8 cellular contexts compared by ENCODE assay signal in the genomic region with DNA sequence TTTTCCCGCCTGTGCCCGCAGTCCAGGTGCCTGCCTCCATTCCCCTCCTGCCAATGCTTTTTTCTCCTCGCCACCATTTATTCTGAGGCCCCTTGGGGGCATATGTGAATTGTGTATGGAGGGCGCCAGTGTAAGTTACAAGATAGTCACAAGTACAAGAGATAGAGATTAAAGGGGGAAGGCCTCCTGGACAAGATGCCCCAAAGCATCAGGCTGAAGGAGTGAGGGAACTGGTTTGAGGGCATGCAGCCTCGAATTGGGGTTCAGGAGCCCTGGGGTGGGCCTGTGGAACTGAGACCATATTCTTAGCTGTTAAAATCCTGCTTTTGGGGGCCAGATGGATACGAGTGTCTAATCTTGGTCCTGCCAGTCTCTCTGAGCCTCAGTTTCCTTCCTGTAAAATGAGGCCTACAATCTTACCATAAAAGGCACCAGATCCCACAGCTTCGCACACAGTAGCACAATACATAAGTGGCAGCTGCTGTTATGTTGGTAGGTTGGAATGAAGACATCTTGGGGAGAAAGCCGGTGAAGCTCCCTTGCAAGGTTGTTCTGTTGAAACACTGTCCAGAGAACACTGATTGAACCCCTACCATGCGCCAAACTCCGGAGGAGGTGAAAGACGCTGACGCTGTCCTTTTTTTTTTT. TPM values are rescaled to one million over a fixed set of nuclear protein-coding genes. Genes with fewer than 3 reads are reported as not detected.
DNase-seq lines count a peak whose midpoint lies in the region; ATAC-seq and TF ChIP-seq lines count a peak whose summit lies in the region.

No MANE protein-coding gene starts in this region.

- ATAC-seq in HG03378 (IDR thresholded peaks at IDR 0.05; ENCODE audit: unreplicated experiment) = peak; percentile 11

- H3K27me3 ChIP-seq in adipocyte (replicated peaks; ENCODE audit: control insufficient read depth, insufficient read depth, low read length) = no peaks in the 10 kb centered on the region

- H3K9me3 Mint-ChIP-seq in neural crest cell = no peaks in the 10 kb centered on the region

- H3K4me3 ChIP-seq in adipocyte (ENCODE audit: low read length) = peak overlapping the region; percentile 83

- peak; percentile 58 for TF ChIP-seq CTCF in C4-2B (conservative IDR thresholded peaks at IDR 0.05)
- no peak for TF ChIP-seq CTCF in neural crest cell (conservative IDR thresholded peaks at IDR 0.05)

- DNase-seq in adipocyte (ENCODE audit: low read depth) (no peak), neural crest cell (ENCODE audit: low read depth, low spot score) (no peak), NCI-H2107 (lab: John Stamatoyannopoulos, UW) (no peak), COR-L47 (lab: John Stamatoyannopoulos, UW) (no peak), DMS114 treated with DMSO at 0.1 percent for 48 hours (lab: John Stamatoyannopoulos, UW; ENCODE audit: unreplicated experiment) (no peak), A172 (ENCODE audit: low spot score) (no peak)

- H3K27me3 Mint-ChIP-seq in neural crest cell (ENCODE audit: low read depth) = no peaks in the 10 kb centered on the region

- H3K27ac ChIP-seq in C4-2B = peak overlapping the region; percentile 97

- no peaks in the 10 kb centered on the region for H3K9me3 ChIP-seq in adipocyte (ENCODE audit: control insufficient read depth, low read length)

- H3K36me3 Mint-ChIP-seq in neural crest cell (ENCODE audit: low read depth) = peaks cover 10% of the 10 kb centered on the region

- peaks cover 9% of the 10 kb centered on the region for H3K4me1 Mint-ChIP-seq in neural crest cell

- peak overlapping the region; percentile 71 for H3K4me3 Mint-ChIP-seq in neural crest cell

- H3K27ac Mint-ChIP-seq in neural crest cell (ENCODE audit: unreplicated experiment) = no peak overlapping the region

- H3K36me3 ChIP-seq in adipocyte (ENCODE audit: control insufficient read depth, insufficient read depth, low read length, severe bottlenecking) = peaks cover 20% of the 10 kb centered on the region

- peaks cover 13% of the 10 kb centered on the region for H3K4me1 ChIP-seq in adipocyte (ENCODE audit: control insufficient read depth, insufficient read depth, low read length)

- H3K9ac ChIP-seq in adipocyte (ENCODE audit: low read length) = peak overlapping the region; percentile 84

RNA-seq across cellular contexts. Expression of a gene that starts 0.5 kb away (rescaled TPM):
- 4.7 and 6.3 TPM in 2 replicates for total RNA-seq in neural crest cell
- total RNA-seq in A172 (2014; rRNA removed; shearing (Covaris generic)) = 27.0 and 49.9 TPM in 2 replicates

RNA-seq across cellular contexts. Expression of a gene that starts 25.7 kb away (rescaled TPM):
- 197 and 202 TPM in 2 replicates for total RNA-seq in neural crest cell
- total RNA-seq in A172 (2014; rRNA removed; shearing (Covaris generic)) = 354 and 357 TPM in 2 replicates
